Comparison of ENCODE assay signal across 26 cellular contexts in the genomic region with DNA sequence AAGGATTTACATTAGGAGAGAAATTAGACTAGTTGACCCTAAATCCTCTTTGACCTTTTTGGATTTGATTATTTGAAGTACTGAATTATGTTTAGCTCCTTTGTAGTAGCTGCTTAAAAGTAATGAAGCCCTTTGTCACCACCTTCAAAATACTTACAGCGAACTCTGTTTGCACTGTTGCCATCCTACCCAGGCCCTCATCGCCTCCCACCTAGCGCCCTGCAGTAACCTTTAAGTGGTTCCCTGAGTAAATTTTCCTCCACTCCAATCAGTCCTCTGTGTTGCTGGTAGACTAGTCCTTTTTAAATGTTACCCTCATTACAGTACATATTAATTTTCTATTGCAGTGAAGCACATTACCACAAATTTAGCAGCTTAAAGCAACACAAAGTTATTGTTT.
"Had no signal": no experiment of that assay in that cellular context is flagged by ENCODE, and none has a peak within 500 bp of the region (broad histone marks: within the 10 kb centered on the region; RNA-seq: fewer than 3 reads in every experiment).

No MANE protein-coding gene starts in this region.

- H3K9me3 Mint-ChIP-seq: immature natural killer cell; nephron; stimulated activated naive B cell treated with anti-CD40 and anti-IgM and Interleukin-4, amounts not matched to agents 10 μg/mL and 1 μg/mL and 100 μg/mL, for 72 hours; T-cell; T-helper 2 cell treated with Interferon-gamma antibody and Interleukin-4, amounts not matched to agents 5 μg/mL and 100 μg/mL, for 36 hours had no signal

- H3K27ac ChIP-seq: esophagus muscularis mucosa, foreskin keratinocyte, heart left ventricle, pancreas, psoas muscle, stomach, tibial artery, VCaP had no signal

- H3K27me3 Mint-ChIP-seq: activated naive CD8-positive, alpha-beta T cell; stimulated activated naive B cell treated with anti-CD40 and anti-IgM and Interleukin-4, amounts not matched to agents 10 μg/mL and 1 μg/mL and 100 μg/mL, for 72 hours; T-cell had no signal

- DNase-seq: activated CD4-positive, alpha-beta T cell treated with anti-CD3 and anti-CD28 coated beads for 4 hours; activated CD4-positive, alpha-beta T cell treated with anti-CD3 and anti-CD28 coated beads, Interleukin-2, amount 50 U/mL, for 4 hours; activated effector memory CD4-positive, alpha-beta T cell treated with Interleukin-2 at 50 U/mL for 16 hours; activated naive CD4-positive, alpha-beta T cell treated with Interleukin-2 at 50 U/mL for 16 hours; anterior cingulate cortex; dermis blood vessel endothelial cell; effector CD4-positive, alpha-beta T cell; foreskin keratinocyte; heart left ventricle; hypothalamus; immature natural killer cell; kidney; nucleus accumbens; pancreas; psoas muscle; stimulated activated CD4-positive, alpha-beta T cell treated with anti-CD3 and anti-CD28 coated beads, Interleukin-15, amount 100 ng/mL, for 24 hours; stimulated activated CD4-positive, alpha-beta T cell treated with anti-CD3 and anti-CD28 coated beads, Interleukin-2, amount 100 ng/mL, for 24 hours; stimulated activated naive B cell treated with anti-CD40 and anti-IgM and Interleukin-4, amounts not matched to agents 10 μg/mL and 1 μg/mL and 100 μg/mL, for 72 hours; stomach; T-cell; tibial artery had no signal

- H3K4me3 ChIP-seq: esophagus muscularis mucosa, heart left ventricle, pancreas, psoas muscle, stomach, tibial artery had no signal

- H3K36me3 Mint-ChIP-seq: immature natural killer cell had no signal

- H3K27ac Mint-ChIP-seq: immature natural killer cell; stimulated activated naive B cell treated with anti-CD40 and anti-IgM and Interleukin-4, amounts not matched to agents 10 μg/mL and 1 μg/mL and 100 μg/mL, for 72 hours; T-cell; T-helper 2 cell treated with Interferon-gamma antibody and Interleukin-4, amounts not matched to agents 5 μg/mL and 100 μg/mL, for 36 hours had no signal

- H3K4me1 Mint-ChIP-seq: nephron had no signal

- H3K27me3 ChIP-seq: esophagus muscularis mucosa, foreskin keratinocyte, heart left ventricle, pancreas, stomach, tibial artery had no signal

- H3K9me3 ChIP-seq: esophagus muscularis mucosa, heart left ventricle, pancreas, psoas muscle, stomach, tibial artery had no signal

- H3K4me3 Mint-ChIP-seq: activated naive CD8-positive, alpha-beta T cell; immature natural killer cell; nephron; stimulated activated naive B cell treated with anti-CD40 and anti-IgM and Interleukin-4, amounts not matched to agents 10 μg/mL and 1 μg/mL and 100 μg/mL, for 72 hours; T-cell; T-helper 2 cell treated with Interferon-gamma antibody and Interleukin-4, amounts not matched to agents 5 μg/mL and 100 μg/mL, for 36 hours had no signal

- ATAC-seq: foreskin keratinocyte; pancreas; stimulated activated naive B cell treated with anti-CD40 and anti-IgM and Interleukin-4, amounts not matched to agents 10 μg/mL and 1 μg/mL and 100 μg/mL, for 72 hours; T-cell had no signal

- H3K4me1 ChIP-seq: foreskin keratinocyte, tibial artery had no signal

- H3K36me3 ChIP-seq: esophagus muscularis mucosa, heart left ventricle, pancreas, stomach, tibial artery had no signal
